8 cellular contexts compared by ENCODE assay signal in the genomic region with DNA sequence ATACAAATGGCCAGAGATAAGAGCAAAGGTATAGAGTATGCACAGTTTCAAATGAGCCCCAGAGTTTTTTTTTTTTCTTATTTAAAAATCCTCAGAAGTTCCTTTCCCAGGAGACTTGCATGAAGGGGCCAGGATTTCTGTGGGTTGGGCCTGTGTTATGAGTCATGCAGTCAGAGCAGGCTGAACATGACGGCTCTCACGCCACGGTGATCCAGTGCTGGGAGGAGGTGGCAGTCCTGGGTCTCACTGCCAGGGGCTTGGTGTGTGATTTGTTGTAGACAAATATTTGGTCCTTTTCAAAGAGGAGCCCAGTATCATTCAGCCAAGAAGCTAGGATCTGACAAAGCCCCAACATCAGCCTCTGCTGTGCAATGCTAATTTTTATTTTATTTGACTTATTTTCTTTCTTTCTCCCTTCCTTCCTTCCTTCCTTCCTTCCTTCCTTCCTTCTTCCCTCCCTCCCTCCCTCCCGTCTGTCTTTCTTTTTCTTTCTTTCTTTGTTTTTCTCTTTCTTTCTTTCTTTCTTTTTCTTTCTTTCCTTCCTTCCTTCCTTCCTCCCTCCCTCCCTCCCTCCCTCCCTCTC. TPM values are rescaled to one million over a fixed set of nuclear protein-coding genes. Genes with fewer than 3 reads are reported as not detected.
DNase-seq lines count a peak whose midpoint lies in the region; ATAC-seq and TF ChIP-seq lines count a peak whose summit lies in the region.

No MANE protein-coding gene starts in this region.

- no peaks in the 10 kb centered on the region for H3K9me3 ChIP-seq in colonic mucosa

- intact Hi-C loops in colonic mucosa (cut with DNase I) = no loop called here

- H3K4me1 ChIP-seq in colonic mucosa = no peaks in the 10 kb centered on the region

- no peak for TF ChIP-seq CTCF in colonic mucosa (IDR thresholded peaks at IDR 0.05)

- H3K9ac ChIP-seq in colonic mucosa (ENCODE audit: low read depth in 2 of 2, low read length in 2 of 2) = no peak overlapping the region

- peak; percentile 64 for DNase-seq in COLO668 (lab: John Stamatoyannopoulos, UW; ENCODE audit: unreplicated experiment)
- DNase-seq in MV-4-11 (lab: John Stamatoyannopoulos, UW) = peak; percentile 12
- DNase-seq in colonic mucosa = peak; percentile 60
- peak; percentile 91 for DNase-seq in myocyte (ENCODE audit: low read depth)
- DNase-seq in G401 (ENCODE audit: low spot score) = no peak
- DNase-seq in NCI-H128 (lab: John Stamatoyannopoulos, UW; ENCODE audit: unreplicated experiment) = no peak
- no peak for DNase-seq in activated naive CD4-positive, alpha-beta T cell treated with Interleukin-2 at 50 U/mL for 16 hours

- H3K27ac ChIP-seq in colonic mucosa = no peak overlapping the region

- no peak overlapping the region for H3K4me3 ChIP-seq in colonic mucosa

- no peaks in the 10 kb centered on the region for H3K27me3 ChIP-seq in colonic mucosa

- in situ Hi-C loops in G401 (cut with HindIII; ENCODE audit: low sequenced_read_pairs) = no loop called here

- H3K36me3 ChIP-seq in colonic mucosa = no peaks in the 10 kb centered on the region

- no peak for ATAC-seq in GM21390 (IDR thresholded peaks at IDR 0.05; ENCODE audit: unreplicated experiment)

RNA-seq across cellular contexts. Expression of a gene that starts 10.4 kb away (rescaled TPM):
- total RNA-seq in colonic mucosa (1 to 10 TPM in 1 of 2 donors, under 1 TPM in 1; 0.42 to 2.1 TPM), myocyte (27.1 and 27.9 TPM in 2 replicates)
- 38.1 TPM for polyA plus RNA-seq in myocyte (2012)
- not detected in 2 replicates for total RNA-seq in G401 (2014; rRNA removed; shearing (Covaris generic))

Comparison
In these comparisons a context has a peak if more than half of its experiments do, and no peak if none do; other contexts are left out.
1. DNase-seq: peak in COLO668 (single experiment), MV-4-11 (single experiment), colonic mucosa (single experiment) and myocyte (single experiment); none in G401 (single experiment), NCI-H128 (single experiment) and activated naive CD4-positive, alpha-beta T cell treated with Interleukin-2 at 50 U/mL for 16 hours (single experiment).